Comparison of ENCODE assay signal across 16 cellular contexts in the genomic region with DNA sequence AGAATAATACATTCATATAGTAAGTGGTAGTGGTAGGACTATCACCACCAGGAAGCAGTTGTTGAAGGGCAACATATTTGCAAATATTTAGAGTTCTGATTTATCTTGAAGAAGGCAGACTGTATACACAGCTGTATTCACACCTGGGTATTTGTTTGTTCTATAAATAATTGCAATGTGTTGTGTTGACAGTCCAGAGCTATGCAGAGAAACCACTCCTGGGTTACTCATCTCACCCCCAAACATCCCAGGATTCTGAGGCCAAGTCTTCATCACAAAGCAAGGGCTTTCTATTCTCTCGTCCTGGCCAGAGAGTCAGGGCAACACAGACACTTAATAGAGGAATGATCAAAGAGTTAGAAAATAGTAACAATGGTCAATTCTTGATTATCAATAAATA.
"Had no signal": no experiment of that assay in that cellular context is flagged by ENCODE, and none has a peak within 500 bp of the region (broad histone marks: within the 10 kb centered on the region; RNA-seq: fewer than 3 reads in every experiment).

No MANE protein-coding gene starts in this region.

- ATAC-seq: activated CD8-positive, alpha-beta T cell treated with anti-CD3 and anti-CD28 coated beads for 36 hours; effector memory CD8-positive, alpha-beta T cell; lower lobe of right lung; naive thymus-derived CD4-positive, alpha-beta T cell had no signal

- H3K4me3 ChIP-seq: coronary artery, lower lobe of right lung, thyroid gland, uterus had no signal

- DNase-seq: activated CD8-positive, alpha-beta memory T cell treated with anti-CD3 and anti-CD28 coated beads, Interleukin-2, amount 50 U/mL, for 4 hours; activated CD8-positive, alpha-beta T cell treated with anti-CD3 and anti-CD28 coated beads for 36 hours; activated naive CD8-positive, alpha-beta T cell treated with anti-CD3 and anti-CD28 coated beads, Interleukin-2, amount 10 ng/mL, durations not matched to agents 7 days and 5 days; aorta; central memory CD4-positive, alpha-beta T cell; effector memory CD8-positive, alpha-beta T cell; erythroblast; immature natural killer cell; lower lobe of right lung; midbrain; naive thymus-derived CD4-positive, alpha-beta T cell; stimulated activated CD4-positive, alpha-beta T cell treated with anti-CD3 and anti-CD28 coated beads, Interleukin-4, amount 100 ng/mL, for 4 hours; T-helper 9 cell; thyroid gland; uterus had no signal
